ENCODE assay signal across 10 cellular contexts in the genomic region with DNA sequence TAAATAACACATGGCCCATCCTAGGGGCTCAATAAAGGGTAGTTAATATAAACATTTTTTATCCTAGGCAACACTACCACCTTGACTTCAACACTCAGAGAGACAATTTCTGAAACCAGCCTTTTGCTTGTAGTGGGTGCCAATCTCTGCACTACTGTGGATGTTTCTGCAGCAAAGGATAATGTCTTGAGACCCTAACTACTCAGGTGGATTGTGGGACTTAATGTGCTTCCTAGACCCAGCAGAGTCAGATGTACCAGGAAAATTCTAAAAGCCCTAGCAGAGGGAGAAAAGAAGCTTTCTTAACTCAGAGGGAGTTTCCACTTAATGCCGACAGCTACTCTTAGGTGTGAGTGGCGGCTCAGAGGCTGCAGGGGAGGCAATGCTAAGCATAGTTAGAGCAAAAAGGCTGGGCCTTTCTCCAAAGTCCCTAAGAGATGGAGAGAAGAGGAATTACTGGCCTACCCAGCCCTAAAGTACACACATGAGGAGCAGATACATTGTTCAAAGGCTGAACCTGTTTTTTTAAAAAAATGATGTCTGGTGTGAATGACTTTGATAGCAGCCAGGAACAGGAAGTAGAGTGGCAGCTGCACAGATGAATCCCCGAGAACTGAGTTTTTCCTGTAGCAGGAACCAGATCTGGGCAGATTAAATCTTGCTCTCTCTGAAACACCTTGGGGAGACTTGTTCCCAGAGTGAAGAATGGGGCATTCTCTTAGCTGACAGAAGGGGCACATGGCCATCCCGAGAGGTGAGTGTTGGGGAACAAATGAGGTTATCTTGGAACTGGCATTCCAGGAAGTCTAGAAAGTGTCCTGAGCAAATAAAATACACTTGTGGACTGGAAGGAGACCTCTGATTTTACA. TPM values are rescaled to one million over a fixed set of nuclear protein-coding genes. Genes with fewer than 3 reads are reported as not detected.
DNase-seq lines count a peak whose midpoint lies in the region; ATAC-seq and TF ChIP-seq lines count a peak whose summit lies in the region.
"Had no signal": no experiment of that assay in that cellular context is flagged by ENCODE, and none has a peak within 500 bp of the region (broad histone marks: within the 10 kb centered on the region; RNA-seq: fewer than 3 reads in every experiment).

No MANE protein-coding gene starts in this region.

- no peaks in the 10 kb centered on the region for H3K36me3 Mint-ChIP-seq in activated naive CD4-positive, alpha-beta T cell treated with anti-CD3 and anti-CD28 coated beads, Interleukin-2, amount 10 ng/mL, durations not matched to agents 7 days and 5 days

- H3K9me3 Mint-ChIP-seq in activated naive CD4-positive, alpha-beta T cell treated with anti-CD3 and anti-CD28 coated beads, Interleukin-2, amount 10 ng/mL, durations not matched to agents 7 days and 5 days = peaks cover 2% of the 10 kb centered on the region
- H3K9me3 Mint-ChIP-seq in stimulated activated naive CD8-positive, alpha-beta T cell treated with anti-CD3 and anti-CD28 coated beads, Interleukin-15, amount 100 ng/mL, for 72 hours = peaks cover 3 to 10% of the 10 kb centered on the region in 2 donors

- peak overlapping the region in 3 of 4 donors; percentile 37 to 83 (median 77) for H3K27ac ChIP-seq in Peyer's patch

- peak overlapping the region; percentile 60 for H3K27ac Mint-ChIP-seq in activated naive CD4-positive, alpha-beta T cell treated with anti-CD3 and anti-CD28 coated beads, Interleukin-2, amount 10 ng/mL, durations not matched to agents 7 days and 5 days
- peak overlapping the region; percentile 78 to 94 for H3K27ac Mint-ChIP-seq in stimulated activated naive CD8-positive, alpha-beta T cell treated with anti-CD3 and anti-CD28 coated beads, Interleukin-15, amount 100 ng/mL, for 72 hours

- TF ChIP-seq POLR2A in Peyer's patch (IDR thresholded peaks at IDR 0.05) = no peak

- H3K36me3 ChIP-seq in Peyer's patch = no peaks in the 10 kb centered on the region

- TF ChIP-seq CTCF in Peyer's patch (IDR thresholded peaks at IDR 0.05) = no peak

- H3K27me3 Mint-ChIP-seq in activated naive CD4-positive, alpha-beta T cell treated with anti-CD3 and anti-CD28 coated beads, Interleukin-2, amount 10 ng/mL, durations not matched to agents 7 days and 5 days = no peaks in the 10 kb centered on the region
- no peaks in the 10 kb centered on the region for H3K27me3 Mint-ChIP-seq in stimulated activated naive CD8-positive, alpha-beta T cell treated with anti-CD3 and anti-CD28 coated beads, Interleukin-15, amount 100 ng/mL, for 72 hours

- H3K4me1 Mint-ChIP-seq in activated naive CD4-positive, alpha-beta T cell treated with anti-CD3 and anti-CD28 coated beads, Interleukin-2, amount 10 ng/mL, durations not matched to agents 7 days and 5 days = peaks cover 21% of the 10 kb centered on the region
- peaks cover 23% of the 10 kb centered on the region for H3K4me1 Mint-ChIP-seq in stimulated activated naive CD8-positive, alpha-beta T cell treated with anti-CD3 and anti-CD28 coated beads, Interleukin-15, amount 100 ng/mL, for 72 hours
- H3K4me1 Mint-ChIP-seq: neural crest cell had no signal

- ATAC-seq in stimulated activated naive CD8-positive, alpha-beta T cell treated with anti-CD3 and anti-CD28 coated beads, Interleukin-15, amount 100 ng/mL, for 72 hours = peak; percentile 55
- ATAC-seq in HG03565 (IDR thresholded peaks at IDR 0.05; ENCODE audit: unreplicated experiment) (no peak), HG02852 (IDR thresholded peaks at IDR 0.05; ENCODE audit: unreplicated experiment) (no peak)

- H3K9me3 ChIP-seq in Peyer's patch = peaks cover 0 to 4% (median 0%) of the 10 kb centered on the region in 4 donors

- DNase-seq in activated naive CD4-positive, alpha-beta T cell treated with anti-CD3 and anti-CD28 coated beads, Interleukin-2, amount 10 ng/mL, durations not matched to agents 7 days and 5 days = peak; percentile 26
- no peak for DNase-seq in activated naive CD4-positive, alpha-beta T cell treated with Interleukin-2 at 50 U/mL for 16 hours
- DNase-seq in Peyer's patch = peak in 2 of 3 donors; percentile 44 to 49
- peak; percentile 47 for DNase-seq in glomerular visceral epithelial cell (ENCODE audit: extremely low spot score)
- DNase-seq in stimulated activated naive CD8-positive, alpha-beta T cell treated with anti-CD3 and anti-CD28 coated beads, Interleukin-15, amount 100 ng/mL, for 72 hours = peak in 1 of 2 donors; percentile 11
- no peak for DNase-seq in NCI-H1105 (lab: John Stamatoyannopoulos, UW)
- DNase-seq: DMS 273 treated with DMSO at 0.1 percent for 48 hours had no signal

- peaks cover 0 to 24% (median 0%) of the 10 kb centered on the region in 4 donors for H3K4me1 ChIP-seq in Peyer's patch

- CTCF ChIA-PET in activated naive CD4-positive, alpha-beta T cell treated with anti-CD3 and anti-CD28 coated beads, Interleukin-2, amount 10 ng/mL, durations not matched to agents 7 days and 5 days (lab: Charles Lee) = interaction anchor here (1.0 to 1.1 kb wide), 2 partner anchors 49 to 345 kb away, joined by 3 to 4 read pairs; no protein-coding TSS in a partner anchor

- H3K4me3 Mint-ChIP-seq in activated naive CD4-positive, alpha-beta T cell treated with anti-CD3 and anti-CD28 coated beads, Interleukin-2, amount 10 ng/mL, durations not matched to agents 7 days and 5 days = peak overlapping the region; percentile 17
- H3K4me3 Mint-ChIP-seq in stimulated activated naive CD8-positive, alpha-beta T cell treated with anti-CD3 and anti-CD28 coated beads, Interleukin-15, amount 100 ng/mL, for 72 hours = peak overlapping the region; percentile 48 to 75
- H3K4me3 Mint-ChIP-seq: neural crest cell had no signal

- no peaks in the 10 kb centered on the region for H3K27me3 ChIP-seq in Peyer's patch

- H3K4me3 ChIP-seq in Peyer's patch = peak overlapping the region in 1 of 4 donors; percentile 17

RNA-seq across cellular contexts. Expression of a gene that starts 33.5 kb away (rescaled TPM):
- total RNA-seq in Peyer's patch = 10 to 100 TPM; 22.3 to 66.6 (median 57.0) TPM

Comparison
In these comparisons a context has a peak if more than half of its experiments do, and no peak if none do; other contexts are left out.
1. DNase-seq: peak in activated naive CD4-positive, alpha-beta T cell treated with anti-CD3 and anti-CD28 coated beads, Interleukin-2, amount 10 ng/mL, durations not matched to agents 7 days and 5 days (single experiment), Peyer's patch (2 of 3) and glomerular visceral epithelial cell (single experiment); none in activated naive CD4-positive, alpha-beta T cell treated with Interleukin-2 at 50 U/mL for 16 hours (single experiment) and NCI-H1105 (single experiment).